11 cellular contexts compared by ENCODE assay signal in the genomic region with DNA sequence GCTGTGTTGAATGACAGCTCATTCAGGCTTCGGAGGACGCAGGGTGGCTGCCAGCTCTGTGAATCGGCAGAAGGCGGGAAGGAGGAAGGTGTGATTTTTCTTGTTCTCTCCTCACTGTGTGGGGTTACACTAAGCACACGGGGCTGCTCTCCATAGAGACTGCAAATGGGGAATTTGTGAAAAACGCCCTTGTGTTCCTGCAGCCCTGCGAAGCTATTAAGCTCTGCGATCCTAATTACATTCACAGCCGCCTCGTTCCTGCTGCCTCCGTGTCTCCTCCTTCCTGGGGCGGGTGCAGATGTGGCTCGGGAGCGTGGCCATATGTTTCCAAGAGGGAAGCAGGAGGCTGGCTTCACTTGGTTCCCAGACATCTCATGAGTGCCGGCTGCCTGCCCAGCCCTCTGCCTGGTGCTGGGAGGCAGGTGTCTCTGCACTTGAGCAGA.
A peak's percentile ranks its signal among the peaks of the same experiment; 100 is the strongest.
DNase-seq lines count a peak whose midpoint lies in the region; ATAC-seq and TF ChIP-seq lines count a peak whose summit lies in the region.
"Had no signal": no experiment of that assay in that cellular context is flagged by ENCODE, and none has a peak within 500 bp of the region (broad histone marks: within the 10 kb centered on the region; RNA-seq: fewer than 3 reads in every experiment).

No MANE protein-coding gene starts in this region.

- no peak for TF ChIP-seq CTCF in AG10803 (conservative IDR thresholded peaks at IDR 0.05; ENCODE audit: low read length)

- peaks cover 58% of the 10 kb centered on the region for H3K4me1 ChIP-seq in Karpas-422 (ENCODE audit: low read length)

- 0 out of 2 replicates have a peak overlapping the region, but pooled peaks have one; percentile 5 for H3K27ac ChIP-seq in Karpas-422 (ENCODE audit: low read length)

- H3K9me3 ChIP-seq in Karpas-422 (ENCODE audit: low read length), result no peaks in the 10 kb centered on the region

- H2AFZ ChIP-seq in Karpas-422 (ENCODE audit: low read length), result no peak overlapping the region

- no peak overlapping the region for H3K9ac ChIP-seq in Karpas-422 (ENCODE audit: low read length)

- DNase-seq in AG10803 (ENCODE audit: low read depth) (peak; percentile 37), Karpas-422 (no peak), mesenteric fat pad (ENCODE audit: low spot score) (peak; percentile 53), dedifferentiated amniotic fluid mesenchymal stem cell (ENCODE audit: extremely low spot score) (no peak), HuH-7 (ENCODE audit: low spot score) (no peak)
- DNase-seq: AML-193; stimulated activated naive CD8-positive, alpha-beta T cell treated with anti-CD3 and anti-CD28 coated beads, Interleukin-15, amount 100 ng/mL, for 72 hours had no signal

- no peaks in the 10 kb centered on the region for H4K20me1 ChIP-seq in Karpas-422 (ENCODE audit: insufficient read depth, low read depth, low read length)

- peaks cover 81% of the 10 kb centered on the region for H3K79me2 ChIP-seq in Karpas-422 (ENCODE audit: low read length)

- H3K27me3 ChIP-seq in Karpas-422 (ENCODE audit: low read length), result no peaks in the 10 kb centered on the region

- H3K4me3 ChIP-seq in AG10803 (ENCODE audit: low read length) (no peak overlapping the region), Karpas-422 (ENCODE audit: low read length) (no peak overlapping the region)

- no peaks in the 10 kb centered on the region for H3K9me2 ChIP-seq in Karpas-422 (replicated peaks; ENCODE audit: insufficient read depth, low read length)

- ATAC-seq in SK-N-SH treated with all-trans-retinoic acid at 6 μM for 48 hours (no peak), HG03175 (IDR thresholded peaks at IDR 0.05; ENCODE audit: unreplicated experiment) (no peak), GM21619 (IDR thresholded peaks at IDR 0.05; ENCODE audit: unreplicated experiment) (no peak)
- ATAC-seq: HCT116; stimulated activated naive CD8-positive, alpha-beta T cell treated with anti-CD3 and anti-CD28 coated beads, Interleukin-15, amount 100 ng/mL, for 72 hours had no signal

- H3K36me3 ChIP-seq in Karpas-422 (ENCODE audit: insufficient read depth, low read length), result peaks cover 20% of the 10 kb centered on the region

- no peak overlapping the region for H3K4me2 ChIP-seq in Karpas-422 (ENCODE audit: low read depth, low read length, poor library complexity, severe bottlenecking)

TF ChIP-seq in SK-N-SH treated with all-trans-retinoic acid at 6 μM for 48 hours, 23 proteins besides CTCF, POLR2A, EP300 and RAD21:
- no peak for TF ChIP-seq ZFP3 (CRISPR knock-in tag; IDR thresholded peaks at IDR 0.05)
- no peak for TF ChIP-seq ZNF565 (CRISPR knock-in tag; conservative IDR thresholded peaks at IDR 0.05; ENCODE audit: low read depth)
- peak; percentile 41; the same call in 1 of the 2 replicates for TF ChIP-seq TCF4 (CRISPR knock-in tag; IDR thresholded peaks at IDR 0.05; ENCODE audit: borderline replicate concordance)
- TF ChIP-seq GLIS3 (CRISPR knock-in tag; IDR thresholded peaks at IDR 0.05), result no peak

Comparison
In these comparisons a context has a peak if more than half of its experiments do, and no peak if none do; other contexts are left out.
1. DNase-seq: peak in AG10803 (single experiment) and mesenteric fat pad (single experiment); none in Karpas-422 (single experiment), dedifferentiated amniotic fluid mesenchymal stem cell (single experiment) and HuH-7 (single experiment).